Comparison of ENCODE assay signal across 8 cellular contexts in genomic region chr5:15500326-15500958, GRCh38. TPM values are rescaled to one million over a fixed set of nuclear protein-coding genes. Genes with fewer than 3 reads are reported as not detected.
A peak's percentile ranks its signal among the peaks of the same experiment; 100 is the strongest.
DNase-seq lines count a peak whose midpoint lies in the region; ATAC-seq, FAIRE-seq and TF ChIP-seq lines count a peak whose summit lies in the region.

No MANE protein-coding gene starts in this region.

- no peak overlapping the region for H2AK5ac ChIP-seq in H1 (ENCODE audit: low read depth, low read length)

- no peak for TF ChIP-seq RAD21 in H1 (IDR thresholded peaks at IDR 0.05 in 1 of 2, conservative IDR thresholded peaks at IDR 0.05 in 1 of 2; ENCODE audit: low read depth in 2 of 2, low read length in 2 of 2)

- 0 out of 2 replicates have a peak overlapping the region, but pooled peaks have one; percentile 35 for H2BK5ac ChIP-seq in H1 (ENCODE audit: low read depth, low read length)

- H3K27me3 ChIP-seq in H1 (replicated peaks in 1 of 4; ENCODE audit: control insufficient read depth in 3 of 4, extremely low read depth in 1 of 4, insufficient read depth in 3 of 4, low read length in 3 of 4) (no peaks in the 10 kb centered on the region), lung (ENCODE audit: control insufficient read depth, insufficient read depth) (no peaks in the 10 kb centered on the region), upper lobe of right lung (no peaks in the 10 kb centered on the region)

- H4K20me1 ChIP-seq in H1 (replicated peaks in 1 of 2; ENCODE audit: control insufficient read depth in 1 of 2, insufficient read depth in 2 of 2, low read length in 2 of 2) = no peaks in the 10 kb centered on the region

- intact Hi-C loops in upper lobe of right lung (cut with DNase I) = no loop called here

- no peak for TF ChIP-seq EP300 in H1 (IDR thresholded peaks at IDR 0.05; ENCODE audit: borderline replicate concordance in 1 of 2, low read depth in 2 of 2, low read length in 2 of 2)

- H3K56ac ChIP-seq in H1 (replicated peaks; ENCODE audit: insufficient read length, low read depth, low read length) = no peak overlapping the region

- H3K18ac ChIP-seq in H1 (ENCODE audit: extremely low read depth, low read length) = peak overlapping the region; percentile 75

- H2BK20ac ChIP-seq in H1 (ENCODE audit: low read length) = no peak overlapping the region

- H3K4me2 ChIP-seq in H1 (ENCODE audit: insufficient read depth in 1 of 2, low read depth in 2 of 2, low read length in 2 of 2) = peak overlapping the region; percentile 97 to 98

- H3K9ac ChIP-seq in H1 (replicated peaks in 1 of 4; ENCODE audit: extremely low read depth in 1 of 4, low read depth in 3 of 4, low read length in 3 of 4) = peak overlapping the region; percentile 27 to 76 (median 51); a peak in 5 of 7 replicates

- H2BK15ac ChIP-seq in H1 (ENCODE audit: low read length) = 0 out of 2 replicates have a peak overlapping the region, but pooled peaks have one; percentile 12

- no peak overlapping the region for H4K91ac ChIP-seq in H1 (replicated peaks; ENCODE audit: insufficient read length, low read length)

- H3K4me1 ChIP-seq in H1 (replicated peaks in 1 of 4; ENCODE audit: control insufficient read depth in 3 of 4, insufficient read depth in 4 of 4, low read length in 3 of 4) = peaks cover 0 to 12% (median under 1%) of the 10 kb centered on the region in 4 experiments; a peak in 3 of 7 replicates
- peaks cover 2 to 3% of the 10 kb centered on the region in 2 donors for H3K4me1 ChIP-seq in lung (ENCODE audit: control insufficient read depth in 2 of 2, insufficient read depth in 2 of 2, low read length in 2 of 2)
- H3K4me1 ChIP-seq in upper lobe of right lung = peaks cover 5% of the 10 kb centered on the region

- H4K5ac ChIP-seq in H1 (ENCODE audit: insufficient read length, low read depth, low read length) = no peak overlapping the region

- peaks cover 0 to 39% of the 10 kb centered on the region in 2 experiments; a peak in 3 of 4 replicates for H3K79me2 ChIP-seq in H1 (ENCODE audit: control insufficient read depth in 1 of 2, insufficient read depth in 2 of 2, low read length in 2 of 2)

- peaks cover 2% of the 10 kb centered on the region; the same call in 1 of the 2 replicates for H3K79me1 ChIP-seq in H1 (ENCODE audit: low read depth, low read length)

- H3K4me3 ChIP-seq in AG04449 (ENCODE audit: low read depth, low read length) (peak overlapping the region; percentile 85), H1 (ENCODE audit: extremely low read depth in 1 of 4, insufficient read depth in 2 of 4, low read depth in 3 of 4, low read length in 4 of 4) (peak overlapping the region; percentile 88 to 96 (median 90)), lung (peak overlapping the region; percentile 60), upper lobe of right lung (peak overlapping the region; percentile 64)

- TF ChIP-seq POLR2A in H1 (IDR thresholded peaks at IDR 0.05; ENCODE audit: control extremely low read depth in 1 of 2, low read depth in 2 of 2, low read length in 2 of 2) = peak in 1 of 2 experiments; percentile 34; a peak in 1 of 3 replicates

- peak overlapping the region; percentile 17; the same call in 1 of the 2 replicates for H4K8ac ChIP-seq in H1 (ENCODE audit: extremely low read depth, insufficient read depth, low read length)

- 0 out of 2 replicates have a peak overlapping the region, but pooled peaks have one; percentile 5 for H2BK12ac ChIP-seq in H1 (ENCODE audit: low read depth, low read length)

- TF ChIP-seq CTCF in AG04449 (IDR thresholded peaks at IDR 0.05; ENCODE audit: insufficient read depth, low read length, missing control alignments) (no peak), H1 (IDR thresholded peaks at IDR 0.05; ENCODE audit: control extremely low read depth in 1 of 3, insufficient read depth in 1 of 3, low read depth in 1 of 3, low read length in 3 of 3) (no peak), lung (IDR thresholded peaks at IDR 0.05; ENCODE audit: control extremely low read depth, extremely low read depth) (no peak), upper lobe of right lung (IDR thresholded peaks at IDR 0.05) (no peak)

- no peak for DNase-seq in AG04449 (ENCODE audit: low read depth, low spot score)
- peak; percentile 50 for DNase-seq in HTR-8/SVneo (ENCODE audit: insufficient read length, low spot score)
- DNase-seq in H1 (ENCODE audit: low read depth in 1 of 2, low spot score in 2 of 2) = peak in 1 of 2 experiments; percentile 79
- peak; percentile 49 for DNase-seq in lung (ENCODE audit: low spot score)
- peak; percentile 71 for DNase-seq in upper lobe of right lung
- DNase-seq in HuH-7.5 (ENCODE audit: low spot score) = no peak
- DNase-seq in activated CD4-positive, alpha-beta T cell treated with anti-CD3 and anti-CD28 coated beads, Interleukin-2, amount 50 U/mL, for 1 hour = no peak
- DNase-seq in SHP77 treated with DMSO at 0.1 percent for 48 hours (lab: John Stamatoyannopoulos, UW) = no peak

- 3% methylated on average over 28 of the region's 61 CpGs; no CpG with 5 or more reads in 1 of the 2 experiments for WGBS in H1 (ENCODE audit: extremely low coverage in 1 of 2, insufficient coverage in 1 of 2, insufficient read length in 1 of 2, insufficient replicate concordance in 2 of 2, low coverage in 1 of 2, low lambda C conversion rate in 2 of 2, missing lambda C conversion rate in 1 of 2), 2 experiments
- WGBS in lung, 2 donors = 1 to 2% methylated on average over 43 to 61 of the region's 61 CpGs

- no peak overlapping the region for H3K27ac ChIP-seq in H1 (ENCODE audit: low read depth, low read length)
- peak overlapping the region; percentile 94 to 96 for H3K27ac ChIP-seq in lung (ENCODE audit: low read depth in 1 of 2, low read length in 1 of 2)
- H3K27ac ChIP-seq in upper lobe of right lung = peak overlapping the region; percentile 75

- H3K23ac ChIP-seq in H1 (ENCODE audit: insufficient read length) = no peak overlapping the region

- H2BK120ac ChIP-seq in H1 (replicated peaks; ENCODE audit: low read depth, low read length) = no peak overlapping the region

- FAIRE-seq in HTR-8/SVneo (lab: Jason Lieb, UNC) (peak; percentile 88), H1 (lab: Jason Lieb, UNC) (no peak)

- POLR2A ChIA-PET in AG04449 (lab: Yijun Ruan, JAX) = interaction anchor here (1.0 to 2.2 kb wide), 5 partner anchors 9 to 289 kb away, joined by 3 to 7 read pairs (median 5); no protein-coding TSS in a partner anchor
- POLR2A ChIA-PET in H1 (lab: Charles Lee; ENCODE audit: partially characterized antibody) = interaction anchor here (0.9 to 1.4 kb wide), 5 partner anchors 9 to 281 kb away, joined by 3 to 5 read pairs (median 3); no protein-coding TSS in a partner anchor

- H3K36me3 ChIP-seq in H1 (ENCODE audit: control insufficient read depth in 2 of 4, insufficient read depth in 4 of 4, low read length in 3 of 4) = no peaks in the 10 kb centered on the region
- H3K36me3 ChIP-seq in lung (ENCODE audit: control insufficient read depth in 2 of 2, insufficient read depth in 2 of 2, low read length in 2 of 2) = peaks cover 0 to 3% of the 10 kb centered on the region in 2 donors
- H3K36me3 ChIP-seq in upper lobe of right lung = no peaks in the 10 kb centered on the region

- ATAC-seq in lung (ENCODE audit: insufficient read depth, low FRiP score) (peak; percentile 53), upper lobe of right lung (peak; percentile 71)

- H3K4ac ChIP-seq in H1 (replicated peaks; ENCODE audit: insufficient read length, low read depth, low read length) = no peak overlapping the region

- H3K23me2 ChIP-seq in H1 (ENCODE audit: low read depth, low read length) = peaks cover 15% of the 10 kb centered on the region

- peak overlapping the region; percentile 25 for H3K14ac ChIP-seq in H1 (ENCODE audit: insufficient read length)

- CTCF ChIA-PET in AG04449 (lab: Yijun Ruan, JAX) (interaction anchor here (1.1 to 1.7 kb wide), 4 partner anchors 9 to 495 kb away, joined by 3 to 4 read pairs (median 3); no protein-coding TSS in a partner anchor), H1 (lab: Charles Lee; ENCODE audit: partially characterized antibody) (interaction anchor here (1.1 to 1.4 kb wide), 2 partner anchors 13 to 307 kb away, joined by 3 read pairs; no protein-coding TSS in a partner anchor)

- H3K9me3 ChIP-seq in H1 (ENCODE audit: insufficient read depth in 2 of 2, low read depth in 1 of 2, low read length in 1 of 2) (no peaks in the 10 kb centered on the region), lung (ENCODE audit: control insufficient read depth in 2 of 2, insufficient read depth in 1 of 2, low read length in 1 of 2) (no peaks in the 10 kb centered on the region), upper lobe of right lung (no peaks in the 10 kb centered on the region)

- no peak overlapping the region; the same call in 1 of the 2 replicates for H2AFZ ChIP-seq in H1 (ENCODE audit: low read length)

TF ChIP-seq in H1, 55 proteins besides CTCF, POLR2A, EP300 and RAD21 (continues in another document):
- TF ChIP-seq FOSL1 (IDR thresholded peaks at IDR 0.05; ENCODE audit: insufficient read depth, low read depth, low read length) (no peak), CHD1 (IDR thresholded peaks at IDR 0.05; ENCODE audit: low read depth, low read length) (no peak), SIN3A (conservative IDR thresholded peaks at IDR 0.05 in 1 of 2, IDR thresholded peaks at IDR 0.05 in 1 of 2; ENCODE audit: low read depth in 1 of 2, low read length in 2 of 2) (0 out of 4 replicates have a peak, but pooled peaks of 1 of the 2 experiments have one; percentile 24), JUN (IDR thresholded peaks at IDR 0.05; ENCODE audit: low read depth, low read length) (no peak), EZH2 (IDR thresholded peaks at IDR 0.05; ENCODE audit: low read depth, low read length, severe bottlenecking) (no peak), HDAC2 (IDR thresholded peaks at IDR 0.05; ENCODE audit: borderline replicate concordance in 1 of 2, low read depth in 2 of 2, low read length in 2 of 2) (peak in 1 of 2 experiments; percentile 36; a peak in 1 of 4 replicates), RBBP5 (IDR thresholded peaks at IDR 0.05; ENCODE audit: borderline replicate concordance, low read depth, low read length) (peak; percentile 66; the same call in 1 of the 2 replicates), MAFK (IDR thresholded peaks at IDR 0.05; ENCODE audit: low read depth, low read length) (no peak), SAP30 (IDR thresholded peaks at IDR 0.05; ENCODE audit: insufficient read depth, insufficient replicate concordance, low read length) (peak; percentile 42)

RNA-seq across cellular contexts. Expression of gene FBXL7, which starts 0.5 kb away (rescaled TPM):
- total RNA-seq in H1 (2021; fragmentation: NEBNext Ultra II Directional; extraction: Animal tissue kit (Norgen Biotek cat#: 25700)) = 17.8 and 19.1 TPM in 2 replicates
- polyA plus RNA-seq in H1 (2011; rRNA removed) (17.7 and 25.9 TPM in 2 replicates), lung (1 to 10 TPM; 1.9 to 3.6 TPM)
- polyA plus RNA-seq in H1 (2011; cell fraction: cytosol; rRNA removed) = 12.4 TPM
- polyA plus RNA-seq in H1 (2011; cell fraction: nucleus; rRNA removed) = 26.1 TPM
- polyA plus RNA-seq in H1 (2012, experiment 1 of 2) = 13.0 to 18.0 TPM (median 14.7 TPM) in 4 replicates
- polyA plus RNA-seq in H1 (2012, experiment 2 of 2) = 8.3 TPM
- polyA plus RNA-seq in H1 (2013, experiment 1 of 2) = 11.1 TPM
- 11.7 TPM for polyA plus RNA-seq in H1 (2013, experiment 2 of 2)
- 16.8 and 19.1 TPM in 2 replicates for polyA minus RNA-seq in H1 (2011; rRNA and poly(A)+ RNA removed)
- polyA minus RNA-seq in H1 (2011; cell fraction: cytosol; rRNA and poly(A)+ RNA removed) = 19.0 TPM
- 34.4 TPM for polyA minus RNA-seq in H1 (2011; cell fraction: nucleus; rRNA and poly(A)+ RNA removed)
- total RNA-seq in lung (10 to 100 TPM in 1 of 2 donors, 1 to 10 TPM in 1; 9.6 to 15.5 TPM), upper lobe of right lung (13.3 TPM)

Comparison
In these comparisons a context has a peak if more than half of its experiments do, and no peak if none do; other contexts are left out.
1. DNase-seq: peak in HTR-8/SVneo (single experiment), lung (single experiment) and upper lobe of right lung (single experiment); none in AG04449 (single experiment), HuH-7.5 (single experiment), activated CD4-positive, alpha-beta T cell treated with anti-CD3 and anti-CD28 coated beads, Interleukin-2, amount 50 U/mL, for 1 hour (single experiment) and SHP77 treated with DMSO at 0.1 percent for 48 hours (single experiment).
2. Peak in every context shown above with its lines, with median percentiles within 50 percentile points of each other: H3K4me3 ChIP-seq.